12 cellular contexts compared by ENCODE assay signal in genomic region chr6:42294759-42295158, GRCh38.
DNase-seq lines count a peak whose midpoint lies in the region; TF ChIP-seq lines count a peak whose summit lies in the region.
"Had no signal": no experiment of that assay in that cellular context is flagged by ENCODE, and none has a peak within 500 bp of the region (broad histone marks: within the 10 kb centered on the region; RNA-seq: fewer than 3 reads in every experiment).

No MANE protein-coding gene starts in this region.

- no peak overlapping the region for H2BK120ac ChIP-seq in mesendoderm (ENCODE audit: low read depth, low read length)

- peaks cover 32% of the 10 kb centered on the region for H3K36me3 Mint-ChIP-seq in activated T-helper 1 cell treated with anti-CD3 and anti-CD28 coated beads, Interleukin-12 subunit alpha, Interleukin-12 subunit beta, Interleukin-2, Interleukin-4 antibody, amounts not matched to agents 30 ng/mL and 10 ng/mL and 1 ng/mL, durations not matched to agents 14 hours and 24 hours and 36 hours (ENCODE audit: low read depth)

- H3K79me1 ChIP-seq in mesendoderm (ENCODE audit: low read length), result no peaks in the 10 kb centered on the region

- POLR2A ChIA-PET in BJ (lab: Charles Lee), result no interaction called here

- H3K4me3 ChIP-seq in BJ (ENCODE audit: low read depth, low read length) (no peak overlapping the region), mesendoderm (ENCODE audit: low read length) (no peak overlapping the region)

- H3K4ac ChIP-seq in mesendoderm (ENCODE audit: low read depth, low read length), result no peak overlapping the region

- H3K27ac ChIP-seq in mesendoderm (ENCODE audit: low read depth, low read length), result no peak overlapping the region
- H3K27ac ChIP-seq: KMS-11 had no signal

- no CpG with 5 or more reads among the region's 3 CpGs for WGBS in mesendoderm (ENCODE audit: extremely low coverage, insufficient coverage, low lambda C conversion rate)

- H3K79me2 ChIP-seq in mesendoderm (ENCODE audit: control insufficient read depth, insufficient read depth, low read length), result no peaks in the 10 kb centered on the region

- H4K8ac ChIP-seq in mesendoderm (ENCODE audit: low read depth, low read length), result no peak overlapping the region

- no peak overlapping the region for H3K23ac ChIP-seq in mesendoderm (ENCODE audit: low read length)

- no peak overlapping the region for H2BK5ac ChIP-seq in mesendoderm (ENCODE audit: low read length)

- H3K4me3 Mint-ChIP-seq in activated T-helper 1 cell treated with anti-CD3 and anti-CD28 coated beads, Interleukin-12 subunit alpha, Interleukin-12 subunit beta, Interleukin-2, Interleukin-4 antibody, amounts not matched to agents 30 ng/mL and 10 ng/mL and 1 ng/mL, durations not matched to agents 14 hours and 24 hours and 36 hours, result no peak overlapping the region

- H3K9ac ChIP-seq in mesendoderm (ENCODE audit: low read length), result no peak overlapping the region
- H3K9ac ChIP-seq: KMS-11 had no signal

- no peaks in the 10 kb centered on the region; the same call in 1 of the 2 replicates for H3K36me3 ChIP-seq in BJ (ENCODE audit: control insufficient read depth, insufficient read depth, low read length)
- no peaks in the 10 kb centered on the region for H3K36me3 ChIP-seq in mesendoderm (ENCODE audit: control insufficient read depth, insufficient read depth, low read length)

- no peak overlapping the region for H3K4me2 ChIP-seq in mesendoderm (ENCODE audit: low read length)
- H3K4me2 ChIP-seq: KMS-11 had no signal

- H3K27me3 Mint-ChIP-seq in activated T-helper 1 cell treated with anti-CD3 and anti-CD28 coated beads, Interleukin-12 subunit alpha, Interleukin-12 subunit beta, Interleukin-2, Interleukin-4 antibody, amounts not matched to agents 30 ng/mL and 10 ng/mL and 1 ng/mL, durations not matched to agents 14 hours and 24 hours and 36 hours (ENCODE audit: insufficient read depth), result peaks cover 2% of the 10 kb centered on the region

- H3K9me3 Mint-ChIP-seq in activated T-helper 1 cell treated with anti-CD3 and anti-CD28 coated beads, Interleukin-12 subunit alpha, Interleukin-12 subunit beta, Interleukin-2, Interleukin-4 antibody, amounts not matched to agents 30 ng/mL and 10 ng/mL and 1 ng/mL, durations not matched to agents 14 hours and 24 hours and 36 hours, result no peaks in the 10 kb centered on the region

- H2AK5ac ChIP-seq in mesendoderm (ENCODE audit: low read length), result no peak overlapping the region

- TF ChIP-seq CTCF in BJ (IDR thresholded peaks at IDR 0.05; ENCODE audit: insufficient read depth, low read depth, low read length), result no peak

- H3K27ac Mint-ChIP-seq in activated T-helper 1 cell treated with anti-CD3 and anti-CD28 coated beads, Interleukin-12 subunit alpha, Interleukin-12 subunit beta, Interleukin-2, Interleukin-4 antibody, amounts not matched to agents 30 ng/mL and 10 ng/mL and 1 ng/mL, durations not matched to agents 14 hours and 24 hours and 36 hours, result peak overlapping the region; percentile 65

- H3K18ac ChIP-seq in mesendoderm (ENCODE audit: low read length), result no peak overlapping the region

- DNase-seq in BJ (ENCODE audit: low read depth) (peak; percentile 19), HT-29 (ENCODE audit: low spot score) (peak; percentile 73), kidney glomerular epithelial cell (lab: John Stamatoyannopoulos, UW) (peak; percentile 78), mesendoderm (no peak), NCI-H146 (lab: John Stamatoyannopoulos, UW) (no peak), iPS-NIHi7 (ENCODE audit: extremely low spot score) (no peak), DMS153 treated with DMSO at 0.1 percent for 48 hours (lab: John Stamatoyannopoulos, UW; ENCODE audit: unreplicated experiment) (no peak)
- DNase-seq in activated T-helper 1 cell treated with anti-CD3 and anti-CD28 coated beads, Interleukin-12 subunit alpha, Interleukin-12 subunit beta, Interleukin-2, Interleukin-4 antibody, amounts not matched to agents 30 ng/mL and 10 ng/mL and 1 ng/mL, durations not matched to agents 14 hours and 24 hours and 36 hours (ENCODE audit: low spot score), result no peak
- DNase-seq: DMS79; midbrain; stimulated activated CD4-positive, alpha-beta T cell treated with anti-CD3 and anti-CD28 coated beads, Interleukin-2, amount 100 ng/mL, for 24 hours had no signal

- H3K27me3 ChIP-seq in BJ (ENCODE audit: control insufficient read depth, insufficient read depth, low read length) (no peaks in the 10 kb centered on the region), mesendoderm (ENCODE audit: insufficient read depth, low read length, poor library complexity) (no peaks in the 10 kb centered on the region)

- H2BK15ac ChIP-seq in mesendoderm (replicated peaks; ENCODE audit: low read depth), result no peak overlapping the region

- H3K4me1 Mint-ChIP-seq in activated T-helper 1 cell treated with anti-CD3 and anti-CD28 coated beads, Interleukin-12 subunit alpha, Interleukin-12 subunit beta, Interleukin-2, Interleukin-4 antibody, amounts not matched to agents 30 ng/mL and 10 ng/mL and 1 ng/mL, durations not matched to agents 14 hours and 24 hours and 36 hours (ENCODE audit: low read depth), result peaks cover 55% of the 10 kb centered on the region

- H4K5ac ChIP-seq in mesendoderm (ENCODE audit: low read length), result no peak overlapping the region

- H3K4me1 ChIP-seq in mesendoderm (ENCODE audit: control insufficient read depth, low read depth, low read length), result no peaks in the 10 kb centered on the region

- H3K56ac ChIP-seq in mesendoderm (ENCODE audit: low read length), result no peak overlapping the region

- intact Hi-C loops in activated T-helper 1 cell treated with anti-CD3 and anti-CD28 coated beads, Interleukin-12 subunit alpha, Interleukin-12 subunit beta, Interleukin-2, Interleukin-4 antibody, amounts not matched to agents 30 ng/mL and 10 ng/mL and 1 ng/mL, durations not matched to agents 14 hours and 24 hours and 36 hours (cut with micrococcal nuclease), result no loop called here

- CTCF ChIA-PET in BJ (lab: Yijun Ruan, JAX), result no interaction called here

Comparison
In these comparisons a context has a peak if more than half of its experiments do, and no peak if none do; other contexts are left out.
1. DNase-seq: peak in BJ (single experiment), HT-29 (single experiment) and kidney glomerular epithelial cell (single experiment); none in activated T-helper 1 cell treated with anti-CD3 and anti-CD28 coated beads, Interleukin-12 subunit alpha, Interleukin-12 subunit beta, Interleukin-2, Interleukin-4 antibody, amounts not matched to agents 30 ng/mL and 10 ng/mL and 1 ng/mL, durations not matched to agents 14 hours and 24 hours and 36 hours (single experiment), mesendoderm (single experiment), NCI-H146 (single experiment), iPS-NIHi7 (single experiment) and DMS153 treated with DMSO at 0.1 percent for 48 hours (single experiment).